In genomic region chr1:22416555-22417454, GRCh38 we compare ENCODE assay signal across 8 cellular contexts. TPM values are rescaled to one million over a fixed set of nuclear protein-coding genes. Genes with fewer than 3 reads are reported as not detected.
A peak's percentile ranks its signal among the peaks of the same experiment; 100 is the strongest.
DNase-seq lines count a peak whose midpoint lies in the region; ATAC-seq and TF ChIP-seq lines count a peak whose summit lies in the region.

No MANE protein-coding gene starts in this region.

- peaks cover 6 to 13% (median 12%) of the 10 kb centered on the region in 3 donors for H3K27me3 Mint-ChIP-seq in immature natural killer cell (ENCODE audit: low read depth in 3 of 3)

- H3K27me3 ChIP-seq in body of pancreas: no peaks in the 10 kb centered on the region

- H3K4me3 ChIP-seq in body of pancreas: no peak overlapping the region

- TF ChIP-seq CTCF in body of pancreas (IDR thresholded peaks at IDR 0.05): peak; percentile 92 to 98 (median 96)

- peaks cover 52% of the 10 kb centered on the region for H3K4me1 ChIP-seq in body of pancreas

- H3K9me3 ChIP-seq in body of pancreas: no peaks in the 10 kb centered on the region

- DNase-seq in Right ventricle myocardium inferior (ENCODE audit: missing footprints) (no peak), cardiac septum (ENCODE audit: low spot score) (no peak), NCI-H2107 treated with DMSO at 0.1 percent for 48 hours (lab: John Stamatoyannopoulos, UW; ENCODE audit: unreplicated experiment) (peak; percentile 48), UCSD-AML1 (lab: John Stamatoyannopoulos, UW; ENCODE audit: unreplicated experiment) (peak; percentile 79), body of pancreas (peak; percentile 80 to 88 (median 84)), immature natural killer cell (peak; percentile 35 to 40 (median 35))
- peak; percentile 58 to 79 (median 61) for DNase-seq in stimulated activated CD4-positive, alpha-beta T cell treated with anti-CD3 and anti-CD28 coated beads, Interleukin-12 subunit alpha, Interleukin-12 subunit beta, amount 100 ng/mL, for 48 hours (ENCODE audit: low read depth in 2 of 3, low spot score in 1 of 3)

- no peaks in the 10 kb centered on the region for H3K4me1 Mint-ChIP-seq in immature natural killer cell

- 15 to 25% methylated on average over 6 to 13 of the region's 13 CpGs for WGBS in body of pancreas, 2 donors

- no peak overlapping the region for H3K4me3 Mint-ChIP-seq in immature natural killer cell

- H3K27ac Mint-ChIP-seq in immature natural killer cell: peak overlapping the region in 1 of 6 donors; percentile 41

- intact Hi-C loops in Right ventricle myocardium inferior (cut with DNase I): no loop called here
- intact Hi-C loops in cardiac septum (cut with DNase I): loop anchor here (5.0 kb wide), 2 partner anchors 310 to 390 kb away; no protein-coding TSS in a partner anchor
- intact Hi-C loops in body of pancreas (cut with DNase I): loop anchor here (2.0 to 10.0 kb wide), 2 partner anchors 282 to 310 kb away; no protein-coding TSS in a partner anchor

- TF ChIP-seq POLR2A in body of pancreas (IDR thresholded peaks at IDR 0.05) (no peak), GM18505 (IDR thresholded peaks at IDR 0.05; ENCODE audit: borderline replicate concordance, extremely low read depth, insufficient read depth, insufficient read length) (no peak)

- H3K27ac ChIP-seq in body of pancreas: peak overlapping the region in 1 of 4 donors; percentile 10

- ATAC-seq in Right ventricle myocardium inferior: peak; percentile 9
- peak; percentile 43 for ATAC-seq in body of pancreas
- no peak for ATAC-seq in GM18505 (IDR thresholded peaks at IDR 0.05; ENCODE audit: unreplicated experiment)

- H3K36me3 ChIP-seq in body of pancreas (replicated peaks in 1 of 2; ENCODE audit: insufficient read depth in 1 of 2, low read depth in 2 of 2): no peaks in the 10 kb centered on the region

- H3K36me3 Mint-ChIP-seq in immature natural killer cell: no peaks in the 10 kb centered on the region

- no peaks in the 10 kb centered on the region for H3K9me3 Mint-ChIP-seq in immature natural killer cell

RNA-seq across cellular contexts. Expression of gene ZBTB40, which starts 34.8 kb away (rescaled TPM):
- total RNA-seq in Right ventricle myocardium inferior: 17.9 TPM
- 12.9 TPM for total RNA-seq in cardiac septum
- total RNA-seq in body of pancreas: 10 to 100 TPM; 11.2 to 20.1 TPM
- polyA plus RNA-seq in immature natural killer cell: 1 to 10 TPM in 2 of 3 donors, not detected in 1; 1.3 to 7.5 TPM

Comparison
In these comparisons a context has a peak if more than half of its experiments do, and no peak if none do; other contexts are left out.
1. DNase-seq: peak in NCI-H2107 treated with DMSO at 0.1 percent for 48 hours (single experiment), UCSD-AML1 (single experiment), body of pancreas (4 of 4), immature natural killer cell (3 of 3) and stimulated activated CD4-positive, alpha-beta T cell treated with anti-CD3 and anti-CD28 coated beads, Interleukin-12 subunit alpha, Interleukin-12 subunit beta, amount 100 ng/mL, for 48 hours (3 of 3); none in Right ventricle myocardium inferior (single experiment) and cardiac septum (single experiment).